In the genomic region with DNA sequence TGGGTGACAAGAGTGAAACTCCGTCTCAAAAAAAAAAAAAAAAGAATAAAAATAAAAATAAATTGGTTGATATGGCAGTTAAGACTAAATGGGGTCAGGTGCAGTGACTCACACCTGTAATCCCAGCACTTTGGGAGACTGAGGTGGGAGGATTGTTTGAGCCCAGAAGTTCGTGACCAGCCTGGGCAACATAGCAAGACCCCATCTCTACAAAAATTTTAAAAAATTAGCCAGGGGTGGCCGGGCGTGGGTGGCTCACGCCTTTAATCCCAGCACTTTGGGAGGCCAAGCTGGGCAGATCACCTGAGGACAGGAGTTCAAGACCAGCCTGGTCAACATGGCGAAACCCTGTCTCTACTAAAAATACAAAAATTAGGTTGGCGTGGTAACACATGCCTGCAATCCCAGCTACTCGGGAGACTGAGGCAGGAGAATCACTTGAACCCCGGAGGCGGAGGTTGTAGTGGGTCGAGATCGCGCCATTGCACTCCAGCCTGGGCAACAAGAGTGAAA, we compare ENCODE assay signal across 1 cellular context.
A peak's percentile ranks its signal among the peaks of the same experiment; 100 is the strongest.
TF ChIP-seq lines count a peak whose summit lies in the region.

No MANE protein-coding gene starts in this region.

TF ChIP-seq in HepG2, 621 proteins besides CTCF, POLR2A, EP300 and RAD21:
- TF ChIP-seq ZNF121 (CRISPR knock-in tag; IDR thresholded peaks at IDR 0.05), result peak; percentile 91
- TF ChIP-seq ZNF225 (CRISPR knock-in tag; IDR thresholded peaks at IDR 0.05), result 0 out of 2 replicates have a peak, but pooled peaks have one; percentile 30
- peak; percentile 10; the same call in 1 of the 2 replicates for TF ChIP-seq ZNF350 (CRISPR knock-in tag; IDR thresholded peaks at IDR 0.05; ENCODE audit: borderline replicate concordance, low read depth)
- TF ChIP-seq, protein P1, sequence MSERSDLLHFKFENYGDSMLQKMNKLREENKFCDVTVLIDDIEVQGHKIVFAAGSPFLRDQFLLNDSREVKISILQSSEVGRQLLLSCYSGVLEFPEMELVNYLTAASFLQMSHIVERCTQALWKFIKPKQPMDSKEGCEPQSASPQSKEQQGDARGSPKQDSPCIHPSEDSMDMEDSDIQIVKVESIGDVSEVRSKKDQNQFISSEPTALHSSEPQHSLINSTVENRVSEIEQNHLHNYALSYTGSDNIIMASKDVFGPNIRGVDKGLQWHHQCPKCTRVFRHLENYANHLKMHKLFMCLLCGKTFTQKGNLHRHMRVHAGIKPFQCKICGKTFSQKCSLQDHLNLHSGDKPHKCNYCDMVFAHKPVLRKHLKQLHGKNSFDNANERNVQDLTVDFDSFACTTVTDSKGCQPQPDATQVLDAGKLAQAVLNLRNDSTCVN (CRISPR knock-in tag; IDR thresholded peaks at IDR 0.05; ENCODE audit: borderline replicate concordance), result 0 out of 2 replicates have a peak, but pooled peaks have one; percentile 16
